ENCODE assay signal across 1 cellular context in genomic region chr17:18919963-18920362, GRCh38.
TF ChIP-seq lines count a peak whose summit lies in the region.

No MANE protein-coding gene starts in this region.

TF ChIP-seq in WTC11, 78 proteins besides CTCF, POLR2A, EP300 and RAD21 (continued from another document):
- TF ChIP-seq FOXP4 (CRISPR knock-in tag; IDR thresholded peaks at IDR 0.05): no peak
- TF ChIP-seq NR3C1 (CRISPR knock-in tag; conservative IDR thresholded peaks at IDR 0.05; ENCODE audit: low read depth): no peak
- TF ChIP-seq STAT6 (CRISPR knock-in tag; conservative IDR thresholded peaks at IDR 0.05; ENCODE audit: low read depth): no peak
- no peak for TF ChIP-seq RELA (CRISPR knock-in tag; IDR thresholded peaks at IDR 0.05; ENCODE audit: borderline replicate concordance)
- TF ChIP-seq JUN (CRISPR knock-in tag; IDR thresholded peaks at IDR 0.05): no peak
- TF ChIP-seq CDX4 (CRISPR knock-in tag; IDR thresholded peaks at IDR 0.05; ENCODE audit: borderline replicate concordance): no peak
- no peak for TF ChIP-seq OVOL2 (CRISPR knock-in tag; IDR thresholded peaks at IDR 0.05; ENCODE audit: borderline replicate concordance)
